18 cellular contexts compared by ENCODE assay signal in the genomic region with DNA sequence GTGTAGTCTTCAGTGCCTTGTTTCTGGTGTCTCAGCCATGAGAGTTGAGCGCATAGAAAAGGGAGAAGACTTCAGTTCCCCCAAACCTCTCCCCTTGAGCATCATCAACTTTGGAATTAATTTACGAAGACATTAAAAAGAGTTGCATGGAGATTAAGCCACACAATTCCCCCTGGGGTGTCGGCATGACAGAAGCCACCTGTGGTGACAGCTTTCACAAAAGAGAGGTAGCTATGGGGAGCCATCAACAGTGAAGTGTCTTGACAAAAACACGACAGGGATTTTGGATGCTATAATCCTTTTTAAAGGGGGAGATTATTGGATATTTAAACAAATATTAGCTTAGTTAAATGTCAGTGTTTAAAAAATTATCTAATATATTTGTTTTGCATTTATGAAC.
"Had no signal": no experiment of that assay in that cellular context is flagged by ENCODE, and none has a peak within 500 bp of the region (broad histone marks: within the 10 kb centered on the region; RNA-seq: fewer than 3 reads in every experiment).

No MANE protein-coding gene starts in this region.

- H3K36me3 ChIP-seq: tibial artery, uterus had no signal

- DNase-seq: cortex of kidney; heart right ventricle; kidney glomerular epithelial cell; mesendoderm; naive B cell; spleen; stimulated activated CD4-positive, alpha-beta T cell treated with anti-CD3 and anti-CD28 coated beads, Interleukin-15, amount 100 ng/mL, for 24 hours; stimulated activated CD4-positive, alpha-beta T cell treated with anti-CD3 and anti-CD28 coated beads, Interleukin-1b, Interleukin-23, amount 100 ng/mL, for 48 hours; stimulated activated CD4-positive, alpha-beta T cell treated with anti-CD3 and anti-CD28 coated beads, Interleukin-4, amount 100 ng/mL, for 24 hours; tibial artery; upper lobe of left lung; uterus had no signal

- H3K4me1 Mint-ChIP-seq: naive B cell; stimulated activated memory B cell treated with anti-CD40 and anti-IgM and Interleukin-4, amounts not matched to agents 10 μg/mL and 1 μg/mL and 100 μg/mL, for 72 hours had no signal

- FAIRE-seq: frontal cortex, islet of Langerhans had no signal

- ATAC-seq: heart right ventricle; sciatic nerve; stimulated activated memory B cell treated with anti-CD40 and anti-IgM and Interleukin-4, amounts not matched to agents 10 μg/mL and 1 μg/mL and 100 μg/mL, for 72 hours had no signal

- H3K9me3 ChIP-seq: heart right ventricle, spleen, tibial artery, upper lobe of left lung, uterus had no signal

- H3K4me3 ChIP-seq: heart right ventricle, spleen, tibial artery, upper lobe of left lung, uterus had no signal

- H3K36me3 Mint-ChIP-seq: naive B cell; stimulated activated memory B cell treated with anti-CD40 and anti-IgM and Interleukin-4, amounts not matched to agents 10 μg/mL and 1 μg/mL and 100 μg/mL, for 72 hours had no signal

- H3K27me3 Mint-ChIP-seq: naive B cell; stimulated activated memory B cell treated with anti-CD40 and anti-IgM and Interleukin-4, amounts not matched to agents 10 μg/mL and 1 μg/mL and 100 μg/mL, for 72 hours; stimulated activated naive CD8-positive, alpha-beta T cell treated with anti-CD3 and anti-CD28 coated beads, Interleukin-15, Interleukin-2, amounts not matched to agents 100 ng/mL and 50 ng/mL, for 24 hours had no signal

- H3K27me3 ChIP-seq: heart right ventricle, spleen, tibial artery, upper lobe of left lung, uterus had no signal

- H3K9me3 Mint-ChIP-seq: nephron; stimulated activated memory B cell treated with anti-CD40 and anti-IgM and Interleukin-4, amounts not matched to agents 10 μg/mL and 1 μg/mL and 100 μg/mL, for 72 hours; stimulated activated naive CD8-positive, alpha-beta T cell treated with anti-CD3 and anti-CD28 coated beads, Interleukin-15, Interleukin-2, amounts not matched to agents 100 ng/mL and 50 ng/mL, for 24 hours had no signal

- H3K4me1 ChIP-seq: spleen, tibial artery, upper lobe of left lung had no signal

- H3K4me3 Mint-ChIP-seq: naive B cell; nephron; stimulated activated memory B cell treated with anti-CD40 and anti-IgM and Interleukin-4, amounts not matched to agents 10 μg/mL and 1 μg/mL and 100 μg/mL, for 72 hours; stimulated activated naive CD8-positive, alpha-beta T cell treated with anti-CD3 and anti-CD28 coated beads, Interleukin-15, Interleukin-2, amounts not matched to agents 100 ng/mL and 50 ng/mL, for 24 hours had no signal

- H3K27ac ChIP-seq: heart right ventricle, spleen, tibial artery, upper lobe of left lung had no signal

- H3K27ac Mint-ChIP-seq: naive B cell; stimulated activated memory B cell treated with anti-CD40 and anti-IgM and Interleukin-4, amounts not matched to agents 10 μg/mL and 1 μg/mL and 100 μg/mL, for 72 hours; stimulated activated naive CD8-positive, alpha-beta T cell treated with anti-CD3 and anti-CD28 coated beads, Interleukin-15, Interleukin-2, amounts not matched to agents 100 ng/mL and 50 ng/mL, for 24 hours had no signal
